1 cellular context compared by ENCODE assay signal in the genomic region with DNA sequence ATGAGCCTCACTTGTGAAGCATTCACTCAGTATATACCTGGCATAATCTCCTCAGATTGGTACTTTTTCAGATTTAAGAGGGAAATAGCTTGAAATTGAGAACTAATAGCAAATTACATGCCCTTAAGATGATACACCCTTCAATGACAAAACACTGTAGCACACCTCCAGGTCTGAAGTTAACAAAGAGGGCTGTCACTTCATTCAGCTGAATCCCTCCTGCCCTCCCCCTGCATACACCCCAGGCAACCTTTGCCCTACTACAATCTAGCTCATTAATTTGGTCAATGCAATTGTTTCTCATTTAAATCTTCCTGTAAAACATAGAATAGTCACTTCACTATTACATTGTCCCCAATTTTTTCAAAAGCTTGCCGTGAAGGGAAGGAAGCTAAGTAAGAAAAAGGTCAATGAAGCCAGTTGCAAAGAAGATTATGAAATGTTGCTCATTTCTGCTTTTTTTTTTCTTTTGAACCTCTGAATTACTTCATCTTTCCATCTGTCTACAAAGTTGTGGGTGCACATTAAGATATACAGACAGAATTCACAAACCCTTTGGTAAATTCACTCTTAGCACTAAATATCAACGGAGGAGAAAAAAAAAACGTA.
TF ChIP-seq lines count a peak whose summit lies in the region.

No MANE protein-coding gene starts in this region.

TF ChIP-seq in HCT116, 20 proteins besides CTCF, POLR2A, EP300 and RAD21 (continued from another document):
- TF ChIP-seq, protein P1, sequence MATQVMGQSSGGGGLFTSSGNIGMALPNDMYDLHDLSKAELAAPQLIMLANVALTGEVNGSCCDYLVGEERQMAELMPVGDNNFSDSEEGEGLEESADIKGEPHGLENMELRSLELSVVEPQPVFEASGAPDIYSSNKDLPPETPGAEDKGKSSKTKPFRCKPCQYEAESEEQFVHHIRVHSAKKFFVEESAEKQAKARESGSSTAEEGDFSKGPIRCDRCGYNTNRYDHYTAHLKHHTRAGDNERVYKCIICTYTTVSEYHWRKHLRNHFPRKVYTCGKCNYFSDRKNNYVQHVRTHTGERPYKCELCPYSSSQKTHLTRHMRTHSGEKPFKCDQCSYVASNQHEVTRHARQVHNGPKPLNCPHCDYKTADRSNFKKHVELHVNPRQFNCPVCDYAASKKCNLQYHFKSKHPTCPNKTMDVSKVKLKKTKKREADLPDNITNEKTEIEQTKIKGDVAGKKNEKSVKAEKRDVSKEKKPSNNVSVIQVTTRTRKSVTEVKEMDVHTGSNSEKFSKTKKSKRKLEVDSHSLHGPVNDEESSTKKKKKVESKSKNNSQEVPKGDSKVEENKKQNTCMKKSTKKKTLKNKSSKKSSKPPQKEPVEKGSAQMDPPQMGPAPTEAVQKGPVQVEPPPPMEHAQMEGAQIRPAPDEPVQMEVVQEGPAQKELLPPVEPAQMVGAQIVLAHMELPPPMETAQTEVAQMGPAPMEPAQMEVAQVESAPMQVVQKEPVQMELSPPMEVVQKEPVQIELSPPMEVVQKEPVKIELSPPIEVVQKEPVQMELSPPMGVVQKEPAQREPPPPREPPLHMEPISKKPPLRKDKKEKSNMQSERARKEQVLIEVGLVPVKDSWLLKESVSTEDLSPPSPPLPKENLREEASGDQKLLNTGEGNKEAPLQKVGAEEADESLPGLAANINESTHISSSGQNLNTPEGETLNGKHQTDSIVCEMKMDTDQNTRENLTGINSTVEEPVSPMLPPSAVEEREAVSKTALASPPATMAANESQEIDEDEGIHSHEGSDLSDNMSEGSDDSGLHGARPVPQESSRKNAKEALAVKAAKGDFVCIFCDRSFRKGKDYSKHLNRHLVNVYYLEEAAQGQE (IDR thresholded peaks at IDR 0.05; ENCODE audit: low read depth): no peak
- TF ChIP-seq SP1 (IDR thresholded peaks at IDR 0.05; ENCODE audit: low read depth) (no peak), FOSL1 (IDR thresholded peaks at IDR 0.05; ENCODE audit: low read depth) (no peak), ZFX (IDR thresholded peaks at IDR 0.05) (no peak), TCF7L2 (IDR thresholded peaks at IDR 0.05; ENCODE audit: borderline replicate concordance, extremely low read depth, insufficient read depth, insufficient read length) (no peak), ZNF274 (IDR thresholded peaks at IDR 0.05; ENCODE audit: low read depth, low read length) (no peak), ELF1 (IDR thresholded peaks at IDR 0.05; ENCODE audit: borderline replicate concordance, low read depth) (no peak), CEBPB (IDR thresholded peaks at IDR 0.05; ENCODE audit: low read depth) (no peak), YY1 (IDR thresholded peaks at IDR 0.05; ENCODE audit: extremely low read depth, insufficient replicate concordance, low read depth, low read length) (no peak), POLR2AphosphoS5 (IDR thresholded peaks at IDR 0.05; ENCODE audit: low read depth, low read length) (no peak), EZH2 (IDR thresholded peaks at IDR 0.05) (no peak), EZH2phosphoT487 (IDR thresholded peaks at IDR 0.05; ENCODE audit: borderline replicate concordance) (no peak), SIN3A (IDR thresholded peaks at IDR 0.05; ENCODE audit: low read depth) (no peak), JUND (IDR thresholded peaks at IDR 0.05) (no peak), CBX3 (IDR thresholded peaks at IDR 0.05; ENCODE audit: low read depth) (no peak)
- TF ChIP-seq, protein P2, sequence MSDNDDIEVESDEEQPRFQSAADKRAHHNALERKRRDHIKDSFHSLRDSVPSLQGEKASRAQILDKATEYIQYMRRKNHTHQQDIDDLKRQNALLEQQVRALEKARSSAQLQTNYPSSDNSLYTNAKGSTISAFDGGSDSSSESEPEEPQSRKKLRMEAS (IDR thresholded peaks at IDR 0.05): no peak
- TF ChIP-seq, protein P3, sequence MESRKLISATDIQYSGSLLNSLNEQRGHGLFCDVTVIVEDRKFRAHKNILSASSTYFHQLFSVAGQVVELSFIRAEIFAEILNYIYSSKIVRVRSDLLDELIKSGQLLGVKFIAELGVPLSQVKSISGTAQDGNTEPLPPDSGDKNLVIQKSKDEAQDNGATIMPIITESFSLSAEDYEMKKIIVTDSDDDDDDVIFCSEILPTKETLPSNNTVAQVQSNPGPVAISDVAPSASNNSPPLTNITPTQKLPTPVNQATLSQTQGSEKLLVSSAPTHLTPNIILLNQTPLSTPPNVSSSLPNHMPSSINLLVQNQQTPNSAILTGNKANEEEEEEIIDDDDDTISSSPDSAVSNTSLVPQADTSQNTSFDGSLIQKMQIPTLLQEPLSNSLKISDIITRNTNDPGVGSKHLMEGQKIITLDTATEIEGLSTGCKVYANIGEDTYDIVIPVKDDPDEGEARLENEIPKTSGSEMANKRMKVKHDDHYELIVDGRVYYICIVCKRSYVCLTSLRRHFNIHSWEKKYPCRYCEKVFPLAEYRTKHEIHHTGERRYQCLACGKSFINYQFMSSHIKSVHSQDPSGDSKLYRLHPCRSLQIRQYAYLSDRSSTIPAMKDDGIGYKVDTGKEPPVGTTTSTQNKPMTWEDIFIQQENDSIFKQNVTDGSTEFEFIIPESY (IDR thresholded peaks at IDR 0.05; ENCODE audit: extremely low read depth, insufficient replicate concordance, low read length): no peak
- TF ChIP-seq, protein P4, sequence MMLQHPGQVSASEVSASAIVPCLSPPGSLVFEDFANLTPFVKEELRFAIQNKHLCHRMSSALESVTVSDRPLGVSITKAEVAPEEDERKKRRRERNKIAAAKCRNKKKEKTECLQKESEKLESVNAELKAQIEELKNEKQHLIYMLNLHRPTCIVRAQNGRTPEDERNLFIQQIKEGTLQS (IDR thresholded peaks at IDR 0.05): no peak
